9 cellular contexts compared by ENCODE assay signal in genomic region chr11:76668362-76669155, GRCh38. TPM values are rescaled to one million over a fixed set of nuclear protein-coding genes. Genes with fewer than 3 reads are reported as not detected.
DNase-seq lines count a peak whose midpoint lies in the region; ATAC-seq, FAIRE-seq and TF ChIP-seq lines count a peak whose summit lies in the region.
"Had no signal": no experiment of that assay in that cellular context is flagged by ENCODE, and none has a peak within 500 bp of the region (broad histone marks: within the 10 kb centered on the region; RNA-seq: fewer than 3 reads in every experiment).

No MANE protein-coding gene starts in this region.

- CTCF ChIA-PET in endothelial cell of umbilical vein (lab: Charles Lee), result interaction anchor here (0.6 to 14.2 kb wide), 5 partner anchors 9 to 104 kb away, joined by 3 to 134 read pairs (median 3); no protein-coding TSS in a partner anchor

- H3K4me1 Mint-ChIP-seq in activated T-cell treated with anti-CD3 and anti-CD28 coated beads, Interleukin-2, amount 50 U/mL, for 72 hours (ENCODE audit: low read depth), result peaks cover 61% of the 10 kb centered on the region
- peaks cover 57% of the 10 kb centered on the region for H3K4me1 Mint-ChIP-seq in nephron

- no peaks in the 10 kb centered on the region for H3K27me3 ChIP-seq in endothelial cell of umbilical vein (ENCODE audit: control insufficient read depth in 2 of 2, insufficient read depth in 2 of 2, low read length in 2 of 2)

- no peak overlapping the region for H2AFZ ChIP-seq in endothelial cell of umbilical vein (ENCODE audit: low read depth, low read length)

- no peaks in the 10 kb centered on the region for H3K9me1 ChIP-seq in endothelial cell of umbilical vein (replicated peaks; ENCODE audit: control insufficient read depth, extremely low read depth, insufficient read depth, low read length)

- POLR2A ChIA-PET in endothelial cell of umbilical vein (lab: Charles Lee), result interaction anchor here (1.3 to 1.5 kb wide), 2 partner anchors 80 to 90 kb away, joined by 3 to 7 read pairs; no protein-coding TSS in a partner anchor

- H3K4me2 ChIP-seq in endothelial cell of umbilical vein (ENCODE audit: insufficient read depth, low read length), result peak overlapping the region; percentile 57

- TF ChIP-seq POLR2A in endothelial cell of umbilical vein (IDR thresholded peaks at IDR 0.05; ENCODE audit: low read depth, low read length), result no peak

- H3K36me3 ChIP-seq in endothelial cell of umbilical vein (ENCODE audit: control insufficient read depth in 2 of 2, extremely low read depth in 1 of 2, insufficient read depth in 2 of 2, low read length in 2 of 2) (peaks cover 0 to 10% of the 10 kb centered on the region in 2 experiments), urinary bladder (ENCODE audit: insufficient read depth) (no peaks in the 10 kb centered on the region)

- intact Hi-C loops in endothelial cell of umbilical vein (cut with micrococcal nuclease), result no loop called here

- no TSS peak for BruUV-seq in endothelial cell of umbilical vein (replicated peaks; lab: Mats Ljungman, UMichigan)

- H3K9me3 Mint-ChIP-seq in activated T-cell treated with anti-CD3 and anti-CD28 coated beads, Interleukin-2, amount 50 U/mL, for 72 hours, result no peaks in the 10 kb centered on the region
- H3K9me3 Mint-ChIP-seq in nephron, result no peaks in the 10 kb centered on the region

- H3K36me3 Mint-ChIP-seq in activated T-cell treated with anti-CD3 and anti-CD28 coated beads, Interleukin-2, amount 50 U/mL, for 72 hours (ENCODE audit: insufficient read depth in 2 of 2), result no peaks in the 10 kb centered on the region
- H3K36me3 Mint-ChIP-seq in nephron (ENCODE audit: low read depth), result no peaks in the 10 kb centered on the region

- 77% methylated on average over 3 of the region's 3 CpGs for WGBS in urinary bladder

- no peaks in the 10 kb centered on the region for H3K9me3 ChIP-seq in endothelial cell of umbilical vein (replicated peaks; ENCODE audit: control insufficient read depth, insufficient read depth, low read length)

- peaks cover 6% of the 10 kb centered on the region for H3K79me2 ChIP-seq in endothelial cell of umbilical vein (ENCODE audit: control insufficient read depth, insufficient read depth, low read length)

- peak overlapping the region; percentile 22 for H3K27ac ChIP-seq in endothelial cell of umbilical vein (ENCODE audit: insufficient read depth, low read depth, low read length)
- no peak overlapping the region for H3K27ac ChIP-seq in urinary bladder (ENCODE audit: low read depth)
- H3K27ac ChIP-seq: RWPE1 had no signal

- H4K20me1 ChIP-seq in endothelial cell of umbilical vein (replicated peaks; ENCODE audit: control insufficient read depth, extremely low read depth, insufficient read depth, low read length), result no peaks in the 10 kb centered on the region

- no peak overlapping the region for H3K27ac Mint-ChIP-seq in activated T-cell treated with anti-CD3 and anti-CD28 coated beads, Interleukin-2, amount 50 U/mL, for 72 hours
- peak overlapping the region in 2 of 3 experiments; percentile 41 to 73 for H3K27ac Mint-ChIP-seq in nephron

- peak overlapping the region; percentile 50 to 73 for H3K4me3 Mint-ChIP-seq in activated T-cell treated with anti-CD3 and anti-CD28 coated beads, Interleukin-2, amount 50 U/mL, for 72 hours
- H3K4me3 Mint-ChIP-seq in nephron, result peak overlapping the region; percentile 79 to 86 (median 83)

- FAIRE-seq in endothelial cell of umbilical vein (lab: Jason Lieb, UNC), result peak; percentile 64

- no peak for DNase-seq in activated T-cell treated with anti-CD3 and anti-CD28 coated beads, Interleukin-2, amount 50 U/mL, for 72 hours
- DNase-seq in activated T-cell treated with anti-CD3 and anti-CD28 coated beads, Interleukin-2, amount 50 U/mL, for 1 hour, result no peak
- DNase-seq in endothelial cell of umbilical vein (ENCODE audit: low read depth, low spot score) (peak; percentile 68), KG1 (lab: John Stamatoyannopoulos, UW) (no peak)
- no peak for DNase-seq in activated effector memory CD4-positive, alpha-beta T cell treated with anti-CD3 and anti-CD28 coated beads, Interleukin-2, amount 50 U/mL, for 16 hours

- no peak for ATAC-seq in activated T-cell treated with anti-CD3 and anti-CD28 coated beads, Interleukin-2, amount 50 U/mL, for 72 hours (replicated peaks in 1 of 2)
- ATAC-seq in GM19035 (IDR thresholded peaks at IDR 0.05; ENCODE audit: unreplicated experiment), result no peak

- H3K4me3 ChIP-seq in endothelial cell of umbilical vein (replicated peaks in 1 of 3; ENCODE audit: insufficient read depth in 1 of 3, low read depth in 1 of 3, low read length in 3 of 3) (peak overlapping the region in 2 of 3 experiments; percentile 59 to 67), urinary bladder (ENCODE audit: low read depth, low read length) (peak overlapping the region; percentile 27)

- dilution Hi-C loops in endothelial cell of umbilical vein (cut with MboI; ENCODE audit: extremely low pct_ligation_motif_present, low sequenced_read_pairs), result no loop called here

- H3K9ac ChIP-seq in endothelial cell of umbilical vein (replicated peaks; ENCODE audit: extremely low read depth, insufficient read depth, low read length), result no peak overlapping the region

- TF ChIP-seq CTCF in endothelial cell of umbilical vein (IDR thresholded peaks at IDR 0.05; ENCODE audit: extremely low read depth in 1 of 2, insufficient read depth in 1 of 2, low read depth in 1 of 2, low read length in 2 of 2) (no peak), nephron (IDR thresholded peaks at IDR 0.05; ENCODE audit: unreplicated experiment in 3 of 3) (no peak)

- peaks cover 22% of the 10 kb centered on the region for H3K27me3 Mint-ChIP-seq in activated T-cell treated with anti-CD3 and anti-CD28 coated beads, Interleukin-2, amount 50 U/mL, for 72 hours (ENCODE audit: low read depth)
- peaks cover 41% of the 10 kb centered on the region for H3K27me3 Mint-ChIP-seq in nephron (ENCODE audit: low read depth)

- H3K4me1 ChIP-seq in endothelial cell of umbilical vein (ENCODE audit: control insufficient read depth, extremely low read depth, insufficient read depth, low read length), result peaks cover 72% of the 10 kb centered on the region
- no peaks in the 10 kb centered on the region for H3K4me1 ChIP-seq in urinary bladder (ENCODE audit: insufficient read depth)

TF ChIP-seq in endothelial cell of umbilical vein, 7 proteins besides CTCF, POLR2A, EP300 and RAD21:
- no peak for TF ChIP-seq EZH2 (IDR thresholded peaks at IDR 0.05; ENCODE audit: borderline replicate concordance, low read depth, low read length, severe bottlenecking)
- no peak for TF ChIP-seq FOS (IDR thresholded peaks at IDR 0.05; ENCODE audit: borderline replicate concordance, insufficient read depth, low read length)
- no peak for TF ChIP-seq POLR2AphosphoS5 (IDR thresholded peaks at IDR 0.05; ENCODE audit: insufficient read depth, low read depth, low read length)
- TF ChIP-seq MYC (IDR thresholded peaks at IDR 0.05; ENCODE audit: low read depth, low read length), result no peak
- TF ChIP-seq MAX (IDR thresholded peaks at IDR 0.05; ENCODE audit: insufficient read depth, insufficient read length), result no peak
- no peak for TF ChIP-seq GATA2 (IDR thresholded peaks at IDR 0.05; ENCODE audit: insufficient read depth, insufficient read length, low read depth, low read length)
- no peak for TF ChIP-seq JUN (IDR thresholded peaks at IDR 0.05; ENCODE audit: borderline replicate concordance, insufficient read depth, insufficient read length, low read depth)

RNA-seq across cellular contexts. Expression of gene LRRC32, which starts 2.0 kb away (rescaled TPM):
- 10 to 100 TPM; 12.5 to 16.4 TPM for total RNA-seq in activated T-cell treated with anti-CD3 and anti-CD28 coated beads, Interleukin-2, amount 50 U/mL, for 72 hours
- total RNA-seq in endothelial cell of umbilical vein, result 77.0 and 117 TPM in 2 replicates
- polyA plus RNA-seq in endothelial cell of umbilical vein, result 70.2 and 77.2 TPM in 2 replicates
- 57.4 and 58.8 TPM in 2 replicates for polyA plus RNA-seq in endothelial cell of umbilical vein (2011; cell fraction: cytosol; rRNA removed)
- polyA plus RNA-seq in endothelial cell of umbilical vein (2011; cell fraction: nucleus; rRNA removed), result 42.3 and 50.8 TPM in 2 replicates
- 60.8 and 95.7 TPM in 2 replicates for polyA plus RNA-seq in endothelial cell of umbilical vein (2012)
- 72.1 and 79.5 TPM in 2 replicates for polyA minus RNA-seq in endothelial cell of umbilical vein
- polyA minus RNA-seq in endothelial cell of umbilical vein (2011; cell fraction: cytosol; rRNA and poly(A)+ RNA removed), result 0.31 TPM
- polyA minus RNA-seq in endothelial cell of umbilical vein (2011; cell fraction: nucleus; rRNA and poly(A)+ RNA removed), result 17.6 and 21.6 TPM in 2 replicates
- total RNA-seq in urinary bladder, result 16.3 TPM
- 65.6 TPM for polyA plus RNA-seq in urinary bladder
